8 cellular contexts compared by ENCODE assay signal in genomic region chr4:130808492-130808891, GRCh38.
DNase-seq lines count a peak whose midpoint lies in the region; ATAC-seq and TF ChIP-seq lines count a peak whose summit lies in the region.

No MANE protein-coding gene starts in this region.

- no peak for TF ChIP-seq POLR2A in right lobe of liver (IDR thresholded peaks at IDR 0.05)

- 17% methylated on average over 3 of the region's 3 CpGs for WGBS in right lobe of liver (ENCODE audit: insufficient coverage, low coverage, low lambda C conversion rate, missing lambda C conversion rate)

- H3K27ac ChIP-seq in WERI-Rb-1 (no peak overlapping the region), right lobe of liver (no peak overlapping the region)

- TF ChIP-seq CTCF in WERI-Rb-1 (IDR thresholded peaks at IDR 0.05; ENCODE audit: low read depth, low read length), result peak; percentile 51
- TF ChIP-seq CTCF in right lobe of liver (IDR thresholded peaks at IDR 0.05), result peak; percentile 47 to 60 (median 48)

- peak; percentile 52 to 75 (median 60) for ATAC-seq in right lobe of liver

- peaks cover 3% of the 10 kb centered on the region for H3K9me3 Mint-ChIP-seq in activated T-helper 1 cell treated with anti-CD3 and anti-CD28 coated beads, Interleukin-12 subunit alpha, Interleukin-12 subunit beta, Interleukin-2, Interleukin-4 antibody, amounts not matched to agents 30 ng/mL and 10 ng/mL and 1 ng/mL, durations not matched to agents 14 hours and 24 hours and 36 hours

- intact Hi-C loops in right lobe of liver (cut with DNase I), result no loop called here
- intact Hi-C loops in activated T-helper 1 cell treated with anti-CD3 and anti-CD28 coated beads, Interleukin-12 subunit alpha, Interleukin-12 subunit beta, Interleukin-2, Interleukin-4 antibody, amounts not matched to agents 30 ng/mL and 10 ng/mL and 1 ng/mL, durations not matched to agents 14 hours and 24 hours and 36 hours (cut with micrococcal nuclease), result no loop called here

- H3K36me3 ChIP-seq in WERI-Rb-1 (no peaks in the 10 kb centered on the region), right lobe of liver (no peaks in the 10 kb centered on the region)

- no peak overlapping the region for H3K27ac Mint-ChIP-seq in activated T-helper 1 cell treated with anti-CD3 and anti-CD28 coated beads, Interleukin-12 subunit alpha, Interleukin-12 subunit beta, Interleukin-2, Interleukin-4 antibody, amounts not matched to agents 30 ng/mL and 10 ng/mL and 1 ng/mL, durations not matched to agents 14 hours and 24 hours and 36 hours

- no peaks in the 10 kb centered on the region for H3K36me3 Mint-ChIP-seq in activated T-helper 1 cell treated with anti-CD3 and anti-CD28 coated beads, Interleukin-12 subunit alpha, Interleukin-12 subunit beta, Interleukin-2, Interleukin-4 antibody, amounts not matched to agents 30 ng/mL and 10 ng/mL and 1 ng/mL, durations not matched to agents 14 hours and 24 hours and 36 hours (ENCODE audit: low read depth)

- no peaks in the 10 kb centered on the region for H3K9me3 ChIP-seq in WERI-Rb-1 (ENCODE audit: severe bottlenecking)
- no peaks in the 10 kb centered on the region for H3K9me3 ChIP-seq in right lobe of liver

- no peak overlapping the region for H3K4me3 ChIP-seq in WERI-Rb-1 (ENCODE audit: low read depth, low read length)
- no peak overlapping the region for H3K4me3 ChIP-seq in right lobe of liver

- H3K27me3 ChIP-seq in WERI-Rb-1 (ENCODE audit: insufficient read depth, low read depth, severe bottlenecking) (no peaks in the 10 kb centered on the region), right lobe of liver (no peaks in the 10 kb centered on the region)

- no peaks in the 10 kb centered on the region for H3K27me3 Mint-ChIP-seq in activated T-helper 1 cell treated with anti-CD3 and anti-CD28 coated beads, Interleukin-12 subunit alpha, Interleukin-12 subunit beta, Interleukin-2, Interleukin-4 antibody, amounts not matched to agents 30 ng/mL and 10 ng/mL and 1 ng/mL, durations not matched to agents 14 hours and 24 hours and 36 hours (ENCODE audit: insufficient read depth)

- H3K4me1 Mint-ChIP-seq in activated T-helper 1 cell treated with anti-CD3 and anti-CD28 coated beads, Interleukin-12 subunit alpha, Interleukin-12 subunit beta, Interleukin-2, Interleukin-4 antibody, amounts not matched to agents 30 ng/mL and 10 ng/mL and 1 ng/mL, durations not matched to agents 14 hours and 24 hours and 36 hours (ENCODE audit: low read depth), result no peaks in the 10 kb centered on the region

- DNase-seq in DMS53 (lab: John Stamatoyannopoulos, UW) (peak; percentile 63), HT1080 (ENCODE audit: low read depth) (peak; percentile 20), WERI-Rb-1 (no peak), right lobe of liver (no peak), GF-D8 (lab: John Stamatoyannopoulos, UW) (no peak), NCI-H1048 (lab: John Stamatoyannopoulos, UW) (no peak)
- DNase-seq in stimulated activated CD4-positive, alpha-beta T cell treated with anti-CD3 and anti-CD28 coated beads, Interleukin-2, amount 100 ng/mL, for 24 hours, result no peak
- no peak for DNase-seq in activated T-helper 1 cell treated with anti-CD3 and anti-CD28 coated beads, Interleukin-12 subunit alpha, Interleukin-12 subunit beta, Interleukin-2, Interleukin-4 antibody, amounts not matched to agents 30 ng/mL and 10 ng/mL and 1 ng/mL, durations not matched to agents 14 hours and 24 hours and 36 hours (ENCODE audit: low spot score)

- H3K4me3 Mint-ChIP-seq in activated T-helper 1 cell treated with anti-CD3 and anti-CD28 coated beads, Interleukin-12 subunit alpha, Interleukin-12 subunit beta, Interleukin-2, Interleukin-4 antibody, amounts not matched to agents 30 ng/mL and 10 ng/mL and 1 ng/mL, durations not matched to agents 14 hours and 24 hours and 36 hours, result no peak overlapping the region

- H3K4me1 ChIP-seq in right lobe of liver, result no peaks in the 10 kb centered on the region

Comparison
In these comparisons a context has a peak if more than half of its experiments do, and no peak if none do; other contexts are left out.
1. DNase-seq: peak in DMS53 (single experiment) and HT1080 (single experiment); none in WERI-Rb-1 (single experiment), right lobe of liver (0 of 3), stimulated activated CD4-positive, alpha-beta T cell treated with anti-CD3 and anti-CD28 coated beads, Interleukin-2, amount 100 ng/mL, for 24 hours (0 of 2), GF-D8 (single experiment), NCI-H1048 (single experiment) and activated T-helper 1 cell treated with anti-CD3 and anti-CD28 coated beads, Interleukin-12 subunit alpha, Interleukin-12 subunit beta, Interleukin-2, Interleukin-4 antibody, amounts not matched to agents 30 ng/mL and 10 ng/mL and 1 ng/mL, durations not matched to agents 14 hours and 24 hours and 36 hours (single experiment).